In genomic region chr10:119375574-119376265, GRCh38 we compare ENCODE assay signal across 1 cellular context.
TF ChIP-seq lines count a peak whose summit lies in the region.

No MANE protein-coding gene starts in this region.

TF ChIP-seq in HepG2, 621 proteins besides CTCF, POLR2A, EP300 and RAD21 (continued from another document):
- TF ChIP-seq, protein P1, sequence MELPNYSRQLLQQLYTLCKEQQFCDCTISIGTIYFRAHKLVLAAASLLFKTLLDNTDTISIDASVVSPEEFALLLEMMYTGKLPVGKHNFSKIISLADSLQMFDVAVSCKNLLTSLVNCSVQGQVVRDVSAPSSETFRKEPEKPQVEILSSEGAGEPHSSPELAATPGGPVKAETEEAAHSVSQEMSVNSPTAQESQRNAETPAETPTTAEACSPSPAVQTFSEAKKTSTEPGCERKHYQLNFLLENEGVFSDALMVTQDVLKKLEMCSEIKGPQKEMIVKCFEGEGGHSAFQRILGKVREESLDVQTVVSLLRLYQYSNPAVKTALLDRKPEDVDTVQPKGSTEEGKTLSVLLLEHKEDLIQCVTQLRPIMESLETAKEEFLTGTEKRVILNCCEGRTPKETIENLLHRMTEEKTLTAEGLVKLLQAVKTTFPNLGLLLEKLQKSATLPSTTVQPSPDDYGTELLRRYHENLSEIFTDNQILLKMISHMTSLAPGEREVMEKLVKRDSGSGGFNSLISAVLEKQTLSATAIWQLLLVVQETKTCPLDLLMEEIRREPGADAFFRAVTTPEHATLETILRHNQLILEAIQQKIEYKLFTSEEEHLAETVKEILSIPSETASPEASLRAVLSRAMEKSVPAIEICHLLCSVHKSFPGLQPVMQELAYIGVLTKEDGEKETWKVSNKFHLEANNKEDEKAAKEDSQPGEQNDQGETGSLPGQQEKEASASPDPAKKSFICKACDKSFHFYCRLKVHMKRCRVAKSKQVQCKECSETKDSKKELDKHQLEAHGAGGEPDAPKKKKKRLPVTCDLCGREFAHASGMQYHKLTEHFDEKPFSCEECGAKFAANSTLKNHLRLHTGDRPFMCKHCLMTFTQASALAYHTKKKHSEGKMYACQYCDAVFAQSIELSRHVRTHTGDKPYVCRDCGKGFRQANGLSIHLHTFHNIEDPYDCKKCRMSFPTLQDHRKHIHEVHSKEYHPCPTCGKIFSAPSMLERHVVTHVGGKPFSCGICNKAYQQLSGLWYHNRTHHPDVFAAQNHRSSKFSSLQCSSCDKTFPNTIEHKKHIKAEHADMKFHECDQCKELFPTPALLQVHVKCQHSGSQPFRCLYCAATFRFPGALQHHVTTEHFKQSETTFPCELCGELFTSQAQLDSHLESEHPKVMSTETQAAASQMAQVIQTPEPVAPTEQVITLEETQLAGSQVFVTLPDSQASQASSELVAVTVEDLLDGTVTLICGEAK (IDR thresholded peaks at IDR 0.05): no peak
- TF ChIP-seq, protein P1 (CRISPR knock-in tag; IDR thresholded peaks at IDR 0.05): no peak
- TF ChIP-seq ZNF557 (CRISPR knock-in tag; IDR thresholded peaks at IDR 0.05) (no peak), NONO (IDR thresholded peaks at IDR 0.05) (no peak), NONO (CRISPR knock-in tag; conservative IDR thresholded peaks at IDR 0.05) (no peak), ARNT (IDR thresholded peaks at IDR 0.05) (no peak), ZNF720 (CRISPR knock-in tag; IDR thresholded peaks at IDR 0.05) (no peak), GPBP1L1 (CRISPR knock-in tag; IDR thresholded peaks at IDR 0.05) (no peak), HOXA3 (CRISPR knock-in tag; IDR thresholded peaks at IDR 0.05) (no peak), MYNN (CRISPR knock-in tag; IDR thresholded peaks at IDR 0.05; ENCODE audit: low read depth) (no peak), KAT7 (CRISPR knock-in tag; IDR thresholded peaks at IDR 0.05; ENCODE audit: borderline replicate concordance) (no peak)
